ENCODE assay signal across 10 cellular contexts in genomic region chr4:180827193-180827592, GRCh38.
DNase-seq lines count a peak whose midpoint lies in the region; ATAC-seq and TF ChIP-seq lines count a peak whose summit lies in the region.
"Had no signal": no experiment of that assay in that cellular context is flagged by ENCODE, and none has a peak within 500 bp of the region (broad histone marks: within the 10 kb centered on the region; RNA-seq: fewer than 3 reads in every experiment).

No MANE protein-coding gene starts in this region.

- no peak overlapping the region for H3K14ac ChIP-seq in mesenchymal stem cell (ENCODE audit: low read length in 2 of 2)

- H4K8ac ChIP-seq in mesenchymal stem cell (ENCODE audit: low read length), result no peak overlapping the region

- H3K4me3 ChIP-seq in coronary artery (peak overlapping the region; percentile 67), mesenchymal stem cell (ENCODE audit: insufficient read depth in 1 of 2, low read depth in 1 of 2, low read length in 2 of 2) (peak overlapping the region in 1 of 2 experiments; percentile 81), aorta (ENCODE audit: low read length in 2 of 2) (peak overlapping the region; percentile 60 to 69)
- no peak overlapping the region for H3K4me3 ChIP-seq in naive thymus-derived CD4-positive, alpha-beta T cell (ENCODE audit: low read length)

- peaks cover 0 to 4% (median 0%) of the 10 kb centered on the region in 7 donors for H3K4me1 Mint-ChIP-seq in naive thymus-derived CD4-positive, alpha-beta T cell

- peak overlapping the region; percentile 10 for H2AFZ ChIP-seq in mesenchymal stem cell (ENCODE audit: low read depth, low read length)

- no peak overlapping the region for H4K91ac ChIP-seq in mesenchymal stem cell (ENCODE audit: low read length)

- H3K36me3 ChIP-seq in mesenchymal stem cell (ENCODE audit: control insufficient read depth in 1 of 2, insufficient read depth in 2 of 2, low read depth in 1 of 2, low read length in 2 of 2) (no peaks in the 10 kb centered on the region), aorta (ENCODE audit: control insufficient read depth in 1 of 2, insufficient read depth in 2 of 2, low read length in 1 of 2) (no peaks in the 10 kb centered on the region)
- H3K36me3 ChIP-seq in naive thymus-derived CD4-positive, alpha-beta T cell (ENCODE audit: control insufficient read depth in 2 of 3, insufficient read depth in 3 of 3, low read length in 3 of 3), result no peaks in the 10 kb centered on the region

- H3K4ac ChIP-seq in mesenchymal stem cell (ENCODE audit: low read depth in 1 of 2, low read length in 2 of 2), result no peak overlapping the region

- POLR2A ChIA-PET in naive thymus-derived CD4-positive, alpha-beta T cell (lab: Charles Lee), result no interaction called here

- H2BK120ac ChIP-seq in mesenchymal stem cell (ENCODE audit: low read depth, low read length), result no peak overlapping the region

- H3K27ac ChIP-seq in coronary artery (peak overlapping the region in 1 of 2 donors; percentile 22), mesenchymal stem cell (ENCODE audit: low read length, poor library complexity, severe bottlenecking) (peak overlapping the region; percentile 25), aorta (ENCODE audit: low read depth in 1 of 2, low read length in 2 of 2) (no peak overlapping the region)
- H3K27ac ChIP-seq in naive thymus-derived CD4-positive, alpha-beta T cell (ENCODE audit: low read depth, low read length), result no peak overlapping the region

- no peak overlapping the region for H3K27ac Mint-ChIP-seq in naive thymus-derived CD4-positive, alpha-beta T cell

- H3K9me3 Mint-ChIP-seq in naive thymus-derived CD4-positive, alpha-beta T cell, result peaks cover 0 to 6% (median 0%) of the 10 kb centered on the region in 11 donors

- intact Hi-C loops in Right ventricle myocardium superior (cut with DNase I) (no loop called here), cardiac septum (cut with DNase I) (no loop called here), aorta (cut with DNase I) (no loop called here)
- intact Hi-C loops in naive thymus-derived CD4-positive, alpha-beta T cell (cut with micrococcal nuclease), result no loop called here

- no peak overlapping the region for H2AK5ac ChIP-seq in mesenchymal stem cell (ENCODE audit: low read length, severe bottlenecking)

- H3K27me3 ChIP-seq in mesenchymal stem cell (ENCODE audit: control insufficient read depth in 1 of 2, insufficient read depth in 1 of 2, low read length in 2 of 2), result no peaks in the 10 kb centered on the region
- no peaks in the 10 kb centered on the region for H3K27me3 ChIP-seq in aorta (ENCODE audit: control insufficient read depth in 1 of 2, insufficient read depth in 2 of 2, low read length in 1 of 2)
- no peaks in the 10 kb centered on the region for H3K27me3 ChIP-seq in naive thymus-derived CD4-positive, alpha-beta T cell (ENCODE audit: control insufficient read depth in 2 of 2, insufficient read depth in 2 of 2, low read length in 2 of 2)

- no peak for TF ChIP-seq CTCF in coronary artery (IDR thresholded peaks at IDR 0.05)

- H2BK5ac ChIP-seq in mesenchymal stem cell (ENCODE audit: low read depth, low read length, poor library complexity, severe bottlenecking), result no peak overlapping the region

- H2BK15ac ChIP-seq in mesenchymal stem cell (ENCODE audit: low read depth, poor library complexity, severe bottlenecking), result no peak overlapping the region

- peaks cover 6% of the 10 kb centered on the region for H3K9me3 ChIP-seq in mesenchymal stem cell (ENCODE audit: control insufficient read depth, low read length)
- no peaks in the 10 kb centered on the region for H3K9me3 ChIP-seq in aorta (ENCODE audit: control insufficient read depth, low read length)
- no peaks in the 10 kb centered on the region for H3K9me3 ChIP-seq in naive thymus-derived CD4-positive, alpha-beta T cell (ENCODE audit: control insufficient read depth in 2 of 3, low read length in 3 of 3)

- peaks cover 0 to 5% (median 0%) of the 10 kb centered on the region in 5 donors for H3K36me3 Mint-ChIP-seq in naive thymus-derived CD4-positive, alpha-beta T cell

- H3K18ac ChIP-seq in mesenchymal stem cell (ENCODE audit: low read depth in 1 of 2, low read length in 2 of 2), result peak overlapping the region in 1 of 2 experiments; percentile 14

- peak overlapping the region; percentile 79 for H3K9ac ChIP-seq in mesenchymal stem cell (ENCODE audit: low read length)

- no peaks in the 10 kb centered on the region for H3K27me3 Mint-ChIP-seq in naive thymus-derived CD4-positive, alpha-beta T cell

- no peak overlapping the region for H2BK12ac ChIP-seq in mesenchymal stem cell (ENCODE audit: low read length in 2 of 2)

- no peak for DNase-seq in Right ventricle myocardium superior
- no peak for DNase-seq in cardiac septum (ENCODE audit: low spot score)
- no peak for DNase-seq in coronary artery (ENCODE audit: low spot score)
- peak; percentile 56 for DNase-seq in mesenchymal stem cell
- no peak for DNase-seq in aorta
- DNase-seq in AML-193 (lab: John Stamatoyannopoulos, UW), result no peak
- no peak for DNase-seq in naive thymus-derived CD4-positive, alpha-beta T cell
- DNase-seq: H7, NCI-H446 treated with DMSO at 0.1 percent for 48 hours had no signal

- peaks cover 4% of the 10 kb centered on the region for H3K4me1 ChIP-seq in mesenchymal stem cell (ENCODE audit: control insufficient read depth, insufficient read depth, low read depth, low read length)
- H3K4me1 ChIP-seq in aorta (ENCODE audit: control insufficient read depth in 1 of 2, insufficient read depth in 2 of 2, low read length in 2 of 2), result no peaks in the 10 kb centered on the region
- no peaks in the 10 kb centered on the region for H3K4me1 ChIP-seq in naive thymus-derived CD4-positive, alpha-beta T cell (ENCODE audit: control insufficient read depth in 2 of 2, insufficient read depth in 2 of 2, low read length in 2 of 2)

- CTCF ChIA-PET in naive thymus-derived CD4-positive, alpha-beta T cell (lab: Charles Lee), result no interaction called here

- H3K4me2 ChIP-seq in mesenchymal stem cell (ENCODE audit: low read length, poor library complexity, severe bottlenecking), result no peak overlapping the region

- ATAC-seq in Right ventricle myocardium superior (ENCODE audit: poor library complexity) (peak; percentile 57), aorta (ENCODE audit: low FRiP score) (peak; percentile 63), GM21723 (IDR thresholded peaks at IDR 0.05; ENCODE audit: unreplicated experiment) (no peak)
- ATAC-seq in naive thymus-derived CD4-positive, alpha-beta T cell, result no peak

- H3K79me1 ChIP-seq in mesenchymal stem cell (replicated peaks; ENCODE audit: low read length, poor library complexity, severe bottlenecking), result no peaks in the 10 kb centered on the region

- H3K4me3 Mint-ChIP-seq in naive thymus-derived CD4-positive, alpha-beta T cell, result peak overlapping the region in 1 of 10 donors; percentile 28

- no peak overlapping the region for H3K23ac ChIP-seq in mesenchymal stem cell (ENCODE audit: low read length in 2 of 2)

- WGBS in mesenchymal stem cell, result 93% methylated on average over 3 of the region's 4 CpGs
- 19 to 20% methylated on average over 4 of the region's 4 CpGs for WGBS in aorta, 2 donors

Comparison
In these comparisons a context has a peak if more than half of its experiments do, and no peak if none do; other contexts are left out.
1. ATAC-seq: peak in Right ventricle myocardium superior (single experiment) and aorta (single experiment); none in naive thymus-derived CD4-positive, alpha-beta T cell (single experiment) and GM21723 (single experiment).